Comparison of ENCODE assay signal across 1 cellular context in the genomic region with DNA sequence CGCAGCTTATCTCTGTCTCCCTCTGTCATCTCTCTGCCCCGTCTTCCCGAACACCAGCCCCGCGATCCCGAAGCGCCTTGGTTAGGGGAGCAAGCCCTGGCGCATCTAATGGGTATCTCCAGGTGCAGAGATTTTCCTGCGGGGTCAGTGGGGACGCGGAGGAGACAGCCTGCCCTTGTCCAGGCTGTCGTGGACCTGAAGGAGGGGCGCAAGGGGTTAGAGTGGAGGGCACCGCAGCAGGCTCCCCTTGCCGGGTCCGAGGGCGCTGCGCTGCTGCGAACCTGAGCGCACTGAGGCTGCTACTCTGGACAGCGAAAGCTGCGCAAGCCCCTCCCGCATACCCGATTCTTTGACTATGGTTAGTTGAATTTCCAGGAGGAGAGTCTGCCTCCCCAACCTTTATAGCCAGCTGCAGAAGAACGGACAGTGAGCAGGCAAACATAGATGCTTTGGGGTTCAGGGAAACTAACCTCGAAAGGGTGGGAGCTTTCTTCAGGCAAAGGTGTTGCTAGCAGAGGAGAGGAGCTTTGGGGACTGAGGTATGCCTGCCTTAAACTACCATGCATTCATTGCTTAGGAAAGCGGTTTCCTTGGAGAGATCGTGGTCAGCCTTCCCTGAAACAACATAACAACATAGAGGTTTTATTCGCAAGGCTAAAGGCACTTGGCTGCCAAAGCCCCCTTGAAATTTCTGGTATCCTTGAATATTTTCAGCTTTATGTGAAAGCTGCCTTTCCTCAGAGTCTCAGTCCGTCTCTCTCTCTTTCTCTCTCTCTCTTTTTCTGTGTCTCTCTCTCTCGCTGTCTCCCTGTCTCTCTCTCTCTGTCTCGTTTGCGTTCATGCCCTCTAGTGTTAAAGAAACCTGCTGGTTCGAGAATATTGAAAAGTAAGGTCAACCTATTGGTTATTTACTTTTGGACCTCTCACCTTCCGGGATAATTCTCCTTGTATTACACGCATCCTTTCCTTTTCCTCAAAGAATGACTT.
TF ChIP-seq lines count a peak whose summit lies in the region.

No MANE protein-coding gene starts in this region.

TF ChIP-seq in A549, 52 proteins besides CTCF, POLR2A, EP300 and RAD21 (continued from another document):
- TF ChIP-seq, protein P1, sequence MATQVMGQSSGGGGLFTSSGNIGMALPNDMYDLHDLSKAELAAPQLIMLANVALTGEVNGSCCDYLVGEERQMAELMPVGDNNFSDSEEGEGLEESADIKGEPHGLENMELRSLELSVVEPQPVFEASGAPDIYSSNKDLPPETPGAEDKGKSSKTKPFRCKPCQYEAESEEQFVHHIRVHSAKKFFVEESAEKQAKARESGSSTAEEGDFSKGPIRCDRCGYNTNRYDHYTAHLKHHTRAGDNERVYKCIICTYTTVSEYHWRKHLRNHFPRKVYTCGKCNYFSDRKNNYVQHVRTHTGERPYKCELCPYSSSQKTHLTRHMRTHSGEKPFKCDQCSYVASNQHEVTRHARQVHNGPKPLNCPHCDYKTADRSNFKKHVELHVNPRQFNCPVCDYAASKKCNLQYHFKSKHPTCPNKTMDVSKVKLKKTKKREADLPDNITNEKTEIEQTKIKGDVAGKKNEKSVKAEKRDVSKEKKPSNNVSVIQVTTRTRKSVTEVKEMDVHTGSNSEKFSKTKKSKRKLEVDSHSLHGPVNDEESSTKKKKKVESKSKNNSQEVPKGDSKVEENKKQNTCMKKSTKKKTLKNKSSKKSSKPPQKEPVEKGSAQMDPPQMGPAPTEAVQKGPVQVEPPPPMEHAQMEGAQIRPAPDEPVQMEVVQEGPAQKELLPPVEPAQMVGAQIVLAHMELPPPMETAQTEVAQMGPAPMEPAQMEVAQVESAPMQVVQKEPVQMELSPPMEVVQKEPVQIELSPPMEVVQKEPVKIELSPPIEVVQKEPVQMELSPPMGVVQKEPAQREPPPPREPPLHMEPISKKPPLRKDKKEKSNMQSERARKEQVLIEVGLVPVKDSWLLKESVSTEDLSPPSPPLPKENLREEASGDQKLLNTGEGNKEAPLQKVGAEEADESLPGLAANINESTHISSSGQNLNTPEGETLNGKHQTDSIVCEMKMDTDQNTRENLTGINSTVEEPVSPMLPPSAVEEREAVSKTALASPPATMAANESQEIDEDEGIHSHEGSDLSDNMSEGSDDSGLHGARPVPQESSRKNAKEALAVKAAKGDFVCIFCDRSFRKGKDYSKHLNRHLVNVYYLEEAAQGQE (IDR thresholded peaks at IDR 0.05), result peak; percentile 74
